In the genomic region with DNA sequence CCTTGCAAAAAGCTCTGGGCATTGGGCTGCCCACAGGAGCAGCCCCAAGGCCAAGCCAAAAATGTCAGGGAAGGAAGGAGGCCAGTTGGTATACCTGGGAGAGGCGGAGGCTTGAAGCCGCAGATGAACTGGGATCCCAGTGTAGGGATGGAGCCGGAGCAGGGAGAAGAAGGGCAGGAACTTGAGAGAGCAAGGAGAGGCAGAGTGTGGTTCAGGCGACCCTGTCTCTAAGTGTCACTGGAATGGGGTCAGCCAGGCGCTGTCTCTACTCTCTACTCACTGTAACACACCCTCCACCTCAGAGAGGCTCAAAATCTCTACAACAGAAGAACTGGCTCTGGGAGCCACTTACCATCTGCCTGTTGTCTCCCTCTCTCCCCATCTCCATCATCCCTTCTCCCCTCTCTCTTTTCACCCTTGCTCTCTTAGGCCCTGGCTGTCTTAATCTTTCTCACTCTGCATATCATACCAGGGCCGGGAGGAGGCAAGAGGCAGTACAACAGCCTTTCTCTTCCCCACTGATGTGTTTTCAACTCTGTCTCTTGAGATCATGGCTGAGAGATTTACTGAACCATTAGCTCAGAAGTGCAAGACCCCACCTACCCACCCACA, we compare ENCODE assay signal across 1 cellular context.
TF ChIP-seq lines count a peak whose summit lies in the region.

No MANE protein-coding gene starts in this region.

TF ChIP-seq in GM23338, 12 proteins besides CTCF, POLR2A, EP300 and RAD21 (continued from another document):
- TF ChIP-seq POLR2AphosphoS5 (IDR thresholded peaks at IDR 0.05; ENCODE audit: low read depth): no peak
